In the genomic region with DNA sequence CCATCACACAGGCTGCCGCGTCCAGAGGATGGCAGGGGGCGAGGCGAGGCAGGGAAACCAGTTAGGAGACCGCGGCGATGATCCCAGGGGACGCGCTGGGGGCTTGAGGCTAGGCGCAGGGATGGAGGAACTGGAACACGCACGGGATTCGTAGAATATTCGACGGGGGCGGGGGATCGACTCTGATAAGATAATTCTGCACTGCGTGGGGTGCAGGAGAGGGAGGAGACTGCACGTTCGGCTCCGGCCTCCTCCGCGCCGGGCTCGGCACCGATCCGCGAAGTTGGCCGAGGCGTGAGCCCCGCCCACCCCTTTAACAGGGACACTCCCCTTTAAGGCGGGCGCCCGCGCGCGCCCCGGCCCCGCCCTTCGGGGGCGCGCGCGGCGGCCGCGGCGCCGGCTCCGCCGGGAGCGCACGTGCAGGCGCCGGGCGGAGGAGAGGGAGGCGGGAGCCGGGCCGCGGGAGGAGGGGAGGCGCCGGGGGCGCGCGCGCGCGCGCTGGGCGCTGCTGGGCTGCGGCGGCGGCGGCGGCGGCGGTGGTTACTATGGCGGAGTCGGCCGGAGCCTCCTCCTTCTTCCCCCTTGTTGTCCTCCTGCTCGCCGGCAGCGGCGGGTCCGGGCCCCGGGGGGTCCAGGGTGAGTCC, we compare ENCODE assay signal across 8 cellular contexts. TPM values are rescaled to one million over a fixed set of nuclear protein-coding genes. Genes with fewer than 3 reads are reported as not detected.
DNase-seq lines count a peak whose midpoint lies in the region; TF ChIP-seq lines count a peak whose summit lies in the region.

A gene (plus strand): TSS at position 501 of the 644 bp plus-strand sequence. CDS start 45 bp downstream, at position 546.

- peaks cover 46% of the 10 kb centered on the region for H3K27me3 Mint-ChIP-seq in endodermal cell (ENCODE audit: insufficient read depth)

- DNase-seq in C1 segment of cervical spinal cord (lab: John Stamatoyannopoulos, UW) (peak in 13 of 14 donors; percentile 20 to 94 (median 75)), GM20000 (ENCODE audit: low spot score) (peak; percentile 90), NT2/D1 (ENCODE audit: low read depth, low spot score) (peak; percentile 77), endodermal cell (peak; percentile 96)
- peak; percentile 75 for DNase-seq in activated CD8-positive, alpha-beta memory T cell treated with anti-CD3 and anti-CD28 coated beads, Interleukin-2, amount 50 U/mL, for 24 hours (ENCODE audit: extremely low read depth)
- peak; percentile 75 for DNase-seq in stimulated activated CD8-positive, alpha-beta memory T cell treated with anti-CD3 and anti-CD28 coated beads, Interleukin-15, amount 100 ng/mL, for 1 hour (ENCODE audit: low read depth)

- H3K36me3 ChIP-seq in HUES6 (ENCODE audit: control insufficient read depth, insufficient read depth, low read length) (no peaks in the 10 kb centered on the region), NT2/D1 (ENCODE audit: insufficient read depth, insufficient read length, low read length) (peaks cover 3% of the 10 kb centered on the region), endodermal cell (ENCODE audit: control insufficient read depth, insufficient read depth, low read length) (peaks cover 6% of the 10 kb centered on the region), mesodermal cell (ENCODE audit: control insufficient read depth, insufficient read depth, low read length) (peaks cover 8% of the 10 kb centered on the region)

- peak within 1 kb of the TSS; percentile 84 for H3K27ac Mint-ChIP-seq in endodermal cell

- H3K4me3 ChIP-seq in HUES6 (ENCODE audit: low read depth, low read length): peak within 1 kb of the TSS; percentile 84
- peak within 1 kb of the TSS; percentile 92 for H3K4me3 ChIP-seq in NT2/D1 (ENCODE audit: insufficient read length, low read depth)
- peak within 1 kb of the TSS; percentile 99 for H3K4me3 ChIP-seq in endodermal cell (ENCODE audit: low read length)
- H3K4me3 ChIP-seq in mesodermal cell (ENCODE audit: extremely low read depth, insufficient read depth, low read length, poor library complexity, severe bottlenecking): peak within 1 kb of the TSS; percentile 95

- H3K4me1 ChIP-seq in HUES6 (ENCODE audit: control insufficient read depth, insufficient read depth, low read length) (peaks cover 12% of the 10 kb centered on the region), NT2/D1 (ENCODE audit: insufficient read depth, insufficient read length) (no peaks in the 10 kb centered on the region), endodermal cell (ENCODE audit: control insufficient read depth, insufficient read depth, low read length) (no peaks in the 10 kb centered on the region), mesodermal cell (ENCODE audit: control insufficient read depth, insufficient read depth, low read length, poor library complexity, severe bottlenecking) (peaks cover 13% of the 10 kb centered on the region)

- peaks cover 51% of the 10 kb centered on the region for H3K27me3 ChIP-seq in HUES6 (ENCODE audit: control insufficient read depth, insufficient read depth, low read length)
- H3K27me3 ChIP-seq in NT2/D1 (ENCODE audit: insufficient read depth, insufficient read length): peaks cover 38% of the 10 kb centered on the region
- H3K27me3 ChIP-seq in endodermal cell (ENCODE audit: control insufficient read depth, insufficient read depth, low read length, poor library complexity, severe bottlenecking): peaks cover 40% of the 10 kb centered on the region

- no peak for TF ChIP-seq CTCF in GM20000 (IDR thresholded peaks at IDR 0.05; ENCODE audit: extremely low read depth, missing control alignments)
- TF ChIP-seq CTCF in endodermal cell (conservative IDR thresholded peaks at IDR 0.05): no peak

- no peaks in the 10 kb centered on the region for H3K9me3 ChIP-seq in HUES6 (ENCODE audit: control insufficient read depth, insufficient read depth, low read depth, low read length)
- no peaks in the 10 kb centered on the region for H3K9me3 ChIP-seq in NT2/D1 (ENCODE audit: insufficient read depth, low read length)
- H3K9me3 ChIP-seq in endodermal cell (ENCODE audit: control insufficient read depth, low read length): peaks cover under 1% of the 10 kb centered on the region
- peaks cover 3% of the 10 kb centered on the region for H3K9me3 ChIP-seq in mesodermal cell (ENCODE audit: control insufficient read depth, low read length)

- WGBS in endodermal cell (ENCODE audit: insufficient coverage in 1 of 2, insufficient read length in 1 of 2), 2 experiments: 0% methylated on average over 8 to 76 of the region's 86 CpGs
- 1% methylated on average over 36 to 44 of the region's 86 CpGs for WGBS in mesodermal cell (ENCODE audit: insufficient coverage in 2 of 2), 2 experiments

- H3K27ac ChIP-seq in HUES6 (ENCODE audit: low read depth, low read length) (peak within 1 kb of the TSS; percentile 51; the same call in 1 of the 2 replicates), endodermal cell (ENCODE audit: low read depth, low read length) (peak within 1 kb of the TSS; percentile 79), mesodermal cell (ENCODE audit: low read depth, low read length, severe bottlenecking) (peak within 1 kb of the TSS; percentile 73)

- H3K4me3 Mint-ChIP-seq in endodermal cell: peak within 1 kb of the TSS; percentile 82

- H3K9ac ChIP-seq in HUES6 (ENCODE audit: low read length) (peak within 1 kb of the TSS; percentile 78), NT2/D1 (ENCODE audit: insufficient read length, low read depth) (peak within 1 kb of the TSS; percentile 90), endodermal cell (ENCODE audit: extremely low read depth, low read length, poor library complexity, severe bottlenecking) (peak within 1 kb of the TSS; percentile 95)

- H3K9me3 Mint-ChIP-seq in endodermal cell: no peaks in the 10 kb centered on the region

- peaks cover 7% of the 10 kb centered on the region for H3K36me3 Mint-ChIP-seq in endodermal cell (ENCODE audit: low read depth)

- peaks cover 23% of the 10 kb centered on the region for H3K4me1 Mint-ChIP-seq in endodermal cell

RNA-seq across cellular contexts. Expression of the gene that starts here (rescaled TPM):
- 10 to 100 TPM; 48.6 to 59.3 TPM for total RNA-seq in endodermal cell
- polyA plus RNA-seq in endodermal cell (2013, experiment 1 of 2): 33.5 TPM
- polyA plus RNA-seq in endodermal cell (2013, experiment 2 of 2): 28.8 TPM
- 20.4 TPM for polyA plus RNA-seq in mesodermal cell (2013, experiment 1 of 2)
- 18.7 TPM for polyA plus RNA-seq in mesodermal cell (2013, experiment 2 of 2)

Comparison
In these comparisons a context has a peak if more than half of its experiments do, and no peak if none do; other contexts are left out.
1. Peak in every context shown above with its lines: DNase-seq, H3K4me3 ChIP-seq and H3K27ac ChIP-seq.